ENCODE assay signal across 1 cellular context in genomic region chr3:65878831-65879230, GRCh38.
TF ChIP-seq lines count a peak whose summit lies in the region.

No MANE protein-coding gene starts in this region.

TF ChIP-seq in H1, 55 proteins besides CTCF, POLR2A, EP300 and RAD21:
- TF ChIP-seq CBX8 (IDR thresholded peaks at IDR 0.05; ENCODE audit: borderline replicate concordance, low read depth, low read length) (no peak), ATF2 (IDR thresholded peaks at IDR 0.05; ENCODE audit: low read length) (no peak), SUZ12 (IDR thresholded peaks at IDR 0.05; ENCODE audit: low read length) (no peak), SP4 (IDR thresholded peaks at IDR 0.05; ENCODE audit: low read length) (no peak), GTF2F1 (IDR thresholded peaks at IDR 0.05; ENCODE audit: borderline replicate concordance, low read depth, low read length) (no peak)
